Comparison of ENCODE assay signal across 19 cellular contexts in the genomic region with DNA sequence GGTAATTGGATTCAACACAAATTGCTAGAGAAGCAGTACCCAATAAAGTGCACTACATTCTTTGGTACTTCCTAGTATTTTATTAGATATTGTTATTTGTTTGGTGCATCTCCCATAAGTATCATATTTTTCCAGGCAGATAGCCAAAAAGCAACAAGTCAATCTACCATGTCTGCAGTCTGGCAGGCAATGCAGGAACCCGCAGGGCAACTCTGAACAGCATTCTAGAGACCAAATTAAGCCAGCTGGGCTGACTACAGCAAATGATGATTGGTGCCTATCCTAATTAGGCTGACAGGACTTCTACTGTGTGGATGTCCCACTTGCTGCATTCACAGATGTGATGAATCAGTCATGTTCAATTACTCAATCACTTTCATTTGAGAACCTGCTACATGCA. TPM values are rescaled to one million over a fixed set of nuclear protein-coding genes. Genes with fewer than 3 reads are reported as not detected.
DNase-seq lines count a peak whose midpoint lies in the region; ATAC-seq and TF ChIP-seq lines count a peak whose summit lies in the region.
"Had no signal": no experiment of that assay in that cellular context is flagged by ENCODE, and none has a peak within 500 bp of the region (broad histone marks: within the 10 kb centered on the region; RNA-seq: fewer than 3 reads in every experiment).

No MANE protein-coding gene starts in this region.

- 88% methylated on average over 1 of the region's 1 CpG for WGBS in esophagus muscularis mucosa

- H3K9me3 ChIP-seq in HEK293 (ENCODE audit: control insufficient read depth, insufficient read depth, low read depth, low read length): no peaks in the 10 kb centered on the region
- no peaks in the 10 kb centered on the region for H3K9me3 ChIP-seq in esophagus muscularis mucosa
- H3K9me3 ChIP-seq in T-helper 17 cell (ENCODE audit: control insufficient read depth, low read length, poor library complexity, severe bottlenecking): no peaks in the 10 kb centered on the region
- H3K9me3 ChIP-seq: Caco-2, HAP-1 had no signal

- H3K4me3 ChIP-seq in HEK293 (ENCODE audit: low read depth, low read length): no peak overlapping the region
- no peak overlapping the region for H3K4me3 ChIP-seq in esophagus muscularis mucosa
- H3K4me3 ChIP-seq: HAP-1 had no signal

- intact Hi-C loops in esophagus muscularis mucosa (cut with DNase I): no loop called here

- no peaks in the 10 kb centered on the region for H3K36me3 Mint-ChIP-seq in T-helper 17 cell (ENCODE audit: low read depth)
- H3K36me3 Mint-ChIP-seq: CD4-positive, CD25-positive, alpha-beta regulatory T cell had no signal

- TF ChIP-seq CTCF in HEK293 (tag by site-specific recombination; IDR thresholded peaks at IDR 0.05) (no peak), esophagus muscularis mucosa (IDR thresholded peaks at IDR 0.05) (no peak)

- H3K4me3 Mint-ChIP-seq in T-helper 17 cell: no peak overlapping the region
- H3K4me3 Mint-ChIP-seq: CD4-positive, CD25-positive, alpha-beta regulatory T cell had no signal

- TF ChIP-seq POLR2A in esophagus muscularis mucosa (IDR thresholded peaks at IDR 0.05; ENCODE audit: low read depth): no peak

- H3K27me3 Mint-ChIP-seq in T-helper 17 cell: peaks cover 23% of the 10 kb centered on the region

- TF ChIP-seq EP300 in esophagus muscularis mucosa (IDR thresholded peaks at IDR 0.05): no peak

- H3K27ac ChIP-seq in HEK293 (ENCODE audit: extremely low read depth, low read depth, low read length) (no peak overlapping the region), esophagus muscularis mucosa (replicated peaks in 1 of 4) (no peak overlapping the region)
- H3K27ac ChIP-seq: KMS-11 had no signal

- no peaks in the 10 kb centered on the region for H3K36me3 ChIP-seq in HEK293 (ENCODE audit: control insufficient read depth in 2 of 2, insufficient read depth in 1 of 2, low read length in 2 of 2)
- no peaks in the 10 kb centered on the region for H3K36me3 ChIP-seq in esophagus muscularis mucosa
- H3K36me3 ChIP-seq: HAP-1 had no signal

- H3K4me1 ChIP-seq in HEK293 (ENCODE audit: control insufficient read depth, insufficient read depth, low read length) (no peaks in the 10 kb centered on the region; the same call in 1 of the 2 replicates), esophagus muscularis mucosa (peaks cover 7 to 17% (median 11%) of the 10 kb centered on the region in 4 donors)
- H3K4me1 ChIP-seq: HAP-1 had no signal

- H3K27ac Mint-ChIP-seq in T-helper 17 cell: no peak overlapping the region
- H3K27ac Mint-ChIP-seq: CD4-positive, CD25-positive, alpha-beta regulatory T cell had no signal

- CTCF ChIA-PET in HEK293 (lab: Yijun Ruan, JAX): no interaction called here

- ATAC-seq in GM19455 (IDR thresholded peaks at IDR 0.05; ENCODE audit: unreplicated experiment): no peak
- ATAC-seq in T-helper 17 cell: no peak
- ATAC-seq: HepG2 had no signal

- no peaks in the 10 kb centered on the region for H3K27me3 ChIP-seq in esophagus muscularis mucosa

- H3K4me1 Mint-ChIP-seq in T-helper 17 cell: no peaks in the 10 kb centered on the region
- H3K4me1 Mint-ChIP-seq: CD4-positive, CD25-positive, alpha-beta regulatory T cell had no signal

- POLR2A ChIA-PET in HEK293 (lab: Yijun Ruan, JAX): no interaction called here

- DNase-seq in DMS79 (lab: John Stamatoyannopoulos, UW) (peak; percentile 46), NCI-H2171 treated with DMSO at 0.1 percent for 48 hours (lab: John Stamatoyannopoulos, UW) (peak; percentile 71), esophagus muscularis mucosa (ENCODE audit: extremely low spot score) (peak; percentile 77), T-helper 17 cell (no peak), NCI-H510A treated with DMSO at 0.1 percent for 48 hours (lab: John Stamatoyannopoulos, UW) (no peak)
- DNase-seq: ACHN; AML-193; Caco-2; CD4-positive, CD25-positive, alpha-beta regulatory T cell; DMS153; MM.1S; NCI-H1092 treated with DMSO at 0.1 percent for 48 hours; NCI-H2029 treated with DMSO at 0.1 percent for 48 hours; T-helper 9 cell had no signal

TF ChIP-seq in HEK293, 187 proteins besides CTCF, POLR2A, EP300 and RAD21:
- TF ChIP-seq YY2 (tag by site-specific recombination; IDR thresholded peaks at IDR 0.05): no peak
- TF ChIP-seq ZFP3 (tag by site-specific recombination; IDR thresholded peaks at IDR 0.05; ENCODE audit: low read depth): no peak
- TF ChIP-seq GLIS1 (tag by site-specific recombination; IDR thresholded peaks at IDR 0.05): no peak
- 0 out of 2 replicates have a peak, but pooled peaks have one; percentile 35 for TF ChIP-seq SCRT2 (tag by site-specific recombination; IDR thresholded peaks at IDR 0.05)
- TF ChIP-seq ZNF660 (tag by site-specific recombination; IDR thresholded peaks at IDR 0.05): no peak
- TF ChIP-seq, protein P1, sequence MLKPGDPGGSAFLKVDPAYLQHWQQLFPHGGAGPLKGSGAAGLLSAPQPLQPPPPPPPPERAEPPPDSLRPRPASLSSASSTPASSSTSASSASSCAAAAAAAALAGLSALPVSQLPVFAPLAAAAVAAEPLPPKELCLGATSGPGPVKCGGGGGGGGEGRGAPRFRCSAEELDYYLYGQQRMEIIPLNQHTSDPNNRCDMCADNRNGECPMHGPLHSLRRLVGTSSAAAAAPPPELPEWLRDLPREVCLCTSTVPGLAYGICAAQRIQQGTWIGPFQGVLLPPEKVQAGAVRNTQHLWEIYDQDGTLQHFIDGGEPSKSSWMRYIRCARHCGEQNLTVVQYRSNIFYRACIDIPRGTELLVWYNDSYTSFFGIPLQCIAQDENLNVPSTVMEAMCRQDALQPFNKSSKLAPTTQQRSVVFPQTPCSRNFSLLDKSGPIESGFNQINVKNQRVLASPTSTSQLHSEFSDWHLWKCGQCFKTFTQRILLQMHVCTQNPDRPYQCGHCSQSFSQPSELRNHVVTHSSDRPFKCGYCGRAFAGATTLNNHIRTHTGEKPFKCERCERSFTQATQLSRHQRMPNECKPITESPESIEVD (tag by site-specific recombination; IDR thresholded peaks at IDR 0.05): no peak
TF ChIP-seq in HEK293: peak in this region for 1.

RNA-seq across cellular contexts. Expression of gene AMOTL1, which starts 40.4 kb away (rescaled TPM):
- total RNA-seq in esophagus muscularis mucosa: 100 to 1,000 TPM; 172 to 259 (median 182) TPM
- total RNA-seq in T-helper 17 cell: 1 to 10 TPM in 1 of 2 donors, under 1 TPM in 1; 0.25 to 2.0 TPM

Comparison
In these comparisons a context has a peak if more than half of its experiments do, and no peak if none do; other contexts are left out.
1. DNase-seq: peak in DMS79 (single experiment), NCI-H2171 treated with DMSO at 0.1 percent for 48 hours (single experiment) and esophagus muscularis mucosa (single experiment); none in T-helper 17 cell (0 of 3) and NCI-H510A treated with DMSO at 0.1 percent for 48 hours (single experiment).
2. RNA of gene AMOTL1, which starts 40.4 kb away (total RNA-seq): 172 to 259 TPM in esophagus muscularis mucosa; 0.25 to 2.0 TPM in T-helper 17 cell; every median in the first group is over 10 times any median in the second.